ENCODE assay signal across 8 cellular contexts in genomic region chr1:204806943-204807624, GRCh38.
DNase-seq lines count a peak whose midpoint lies in the region; ATAC-seq and TF ChIP-seq lines count a peak whose summit lies in the region.

No MANE protein-coding gene starts in this region.

- peak overlapping the region; percentile 50 for H3K9ac ChIP-seq in DND-41 (ENCODE audit: low read depth, low read length)
- H3K9ac ChIP-seq in H9 (ENCODE audit: extremely low read depth, insufficient read length, low read length) = no peak overlapping the region
- peak overlapping the region; percentile 64 for H3K9ac ChIP-seq in neural cell (ENCODE audit: low read length)

- H3K27ac Mint-ChIP-seq in H9 = peak overlapping the region in 2 of 3 experiments; percentile 75 to 95; a peak in 5 of 7 replicates

- H2BK15ac ChIP-seq in H9 (ENCODE audit: low read depth, low read length) = no peak overlapping the region

- no peak overlapping the region for H3K56ac ChIP-seq in H9 (ENCODE audit: insufficient read length, low read depth, low read length)

- H3K36me3 Mint-ChIP-seq in H9 (ENCODE audit: insufficient read depth in 1 of 3, low read depth in 3 of 3) = no peaks in the 10 kb centered on the region

- WGBS in H9 (ENCODE audit: extremely low coverage, insufficient read length, low lambda C conversion rate) = no CpG with 5 or more reads among the region's 22 CpGs

- H3K4me3 Mint-ChIP-seq in H9 = peak overlapping the region; percentile 85 to 90

- H3K27ac ChIP-seq in DND-41 (ENCODE audit: low read length) (no peak overlapping the region), H9 (ENCODE audit: insufficient read length, low read depth, low read length) (no peak overlapping the region), neural cell (ENCODE audit: low read length) (no peak overlapping the region)

- H3K14ac ChIP-seq in H9 (ENCODE audit: insufficient read depth, low read length) = no peak overlapping the region

- TF ChIP-seq RAD21 in neural cell (conservative IDR thresholded peaks at IDR 0.05) = peak; percentile 100

- DNase-seq in DND-41 (peak; percentile 87), H9 (peak; percentile 92), LoVo (ENCODE audit: low spot score) (peak; percentile 83), RPMI8226 (peak; percentile 92), fibroblast of villous mesenchyme (ENCODE audit: low read depth) (peak; percentile 63)
- peak; percentile 67 for DNase-seq in activated T-helper 9 cell treated with anti-CD3 and anti-CD28 coated beads, Interleukin-2, amount 50 U/mL, for 16 hours (ENCODE audit: low read depth)
- DNase-seq in stimulated activated naive CD8-positive, alpha-beta T cell treated with anti-CD3 and anti-CD28 coated beads, Interleukin-15, Interleukin-2, amounts not matched to agents 100 U/mL and 50 U/mL, for 24 hours = peak; percentile 88

- H4K91ac ChIP-seq in H9 (ENCODE audit: insufficient read length, low read depth, low read length) = no peak overlapping the region

- no peaks in the 10 kb centered on the region; a peak in 1 of 5 replicates for H3K9me3 Mint-ChIP-seq in H9

- H4K20me1 ChIP-seq in DND-41 (ENCODE audit: insufficient read depth, low read length) (no peaks in the 10 kb centered on the region), H9 (ENCODE audit: control insufficient read depth, insufficient read depth, insufficient read length) (no peaks in the 10 kb centered on the region), neural cell (ENCODE audit: insufficient read depth) (no peaks in the 10 kb centered on the region)

- no peak overlapping the region for H2AK5ac ChIP-seq in H9 (ENCODE audit: insufficient read length, low read length)

- TF ChIP-seq CTCF in DND-41 (IDR thresholded peaks at IDR 0.05; ENCODE audit: borderline replicate concordance, extremely low read depth, low read length, poor library complexity, severe bottlenecking) = peak; percentile 89
- peak; percentile 100 for TF ChIP-seq CTCF in H9 (conservative IDR thresholded peaks at IDR 0.05)
- peak; percentile 98 for TF ChIP-seq CTCF in fibroblast of villous mesenchyme (IDR thresholded peaks at IDR 0.05; ENCODE audit: insufficient read depth, low read depth, low read length)
- peak; percentile 100 for TF ChIP-seq CTCF in neural cell (IDR thresholded peaks at IDR 0.05; ENCODE audit: poor library complexity, severe bottlenecking)

- no peaks in the 10 kb centered on the region for H3K79me2 ChIP-seq in DND-41 (ENCODE audit: insufficient read depth, low read length)
- no peaks in the 10 kb centered on the region for H3K79me2 ChIP-seq in H9 (ENCODE audit: insufficient read depth, low read length)
- H3K79me2 ChIP-seq in neural cell (replicated peaks; ENCODE audit: insufficient read depth, low read length) = no peaks in the 10 kb centered on the region

- H3K18ac ChIP-seq in H9 (ENCODE audit: insufficient read length, low read depth, low read length) = no peak overlapping the region

- no peak overlapping the region for H4K5ac ChIP-seq in H9 (ENCODE audit: insufficient read length, low read depth, low read length)

- H2BK12ac ChIP-seq in H9 (ENCODE audit: insufficient read length, low read depth, low read length) = no peak overlapping the region

- peaks cover 7 to 8% of the 10 kb centered on the region in 2 experiments for H3K4me1 Mint-ChIP-seq in H9

- H3T11ph ChIP-seq in H9 (ENCODE audit: low read length) = no peak overlapping the region

- H2BK120ac ChIP-seq in H9 (ENCODE audit: low read depth, low read length, poor library complexity, severe bottlenecking) = no peak overlapping the region

- TF ChIP-seq EP300 in neural cell (conservative IDR thresholded peaks at IDR 0.05; ENCODE audit: poor library complexity, severe bottlenecking) = peak; percentile 34

- no peak overlapping the region for H4K8ac ChIP-seq in H9 (replicated peaks; ENCODE audit: insufficient read length, low read depth, low read length)

- peak; percentile 94 for ATAC-seq in DND-41 (ENCODE audit: insufficient read depth, low read depth)
- peak; percentile 93 for ATAC-seq in stimulated activated naive CD8-positive, alpha-beta T cell treated with anti-CD3 and anti-CD28 coated beads, Interleukin-15, Interleukin-2, amounts not matched to agents 100 U/mL and 50 U/mL, for 24 hours

- peak overlapping the region; percentile 94 for H3K4me2 ChIP-seq in DND-41 (ENCODE audit: insufficient read depth, low read length)
- H3K4me2 ChIP-seq in H9 (ENCODE audit: insufficient read depth, insufficient read length, low read length) = peak overlapping the region; percentile 7
- H3K4me2 ChIP-seq in neural cell (ENCODE audit: low read length) = no peak overlapping the region

- H3K4me3 ChIP-seq in DND-41 (ENCODE audit: low read depth in 1 of 2, low read length in 2 of 2) (peak overlapping the region in 1 of 2 experiments; percentile 66; a peak in 3 of 4 replicates), fibroblast of villous mesenchyme (ENCODE audit: low read depth, low read length) (peak overlapping the region; percentile 53), neural cell (ENCODE audit: low read length) (peak overlapping the region; percentile 73)

- H2BK20ac ChIP-seq in H9 (ENCODE audit: low read depth, low read length, poor library complexity, severe bottlenecking) = no peak overlapping the region

- H3K27me3 Mint-ChIP-seq in H9 (ENCODE audit: low read depth) = peaks cover 19% of the 10 kb centered on the region

- H3K23ac ChIP-seq in H9 (ENCODE audit: insufficient read length, low read depth, low read length) = no peak overlapping the region

- no peak overlapping the region for H2BK5ac ChIP-seq in H9 (ENCODE audit: insufficient read length, low read length)

- no peaks in the 10 kb centered on the region for H3K27me3 ChIP-seq in DND-41 (ENCODE audit: insufficient read depth, low read length, poor library complexity)
- H3K27me3 ChIP-seq in H9 (ENCODE audit: insufficient read depth, low read length) = no peaks in the 10 kb centered on the region
- no peaks in the 10 kb centered on the region for H3K27me3 ChIP-seq in neural cell (ENCODE audit: insufficient read depth, low read depth, low read length)

- no peak overlapping the region for H3K4ac ChIP-seq in H9 (ENCODE audit: low read depth, low read length)

- H3K36me3 ChIP-seq in DND-41 (ENCODE audit: insufficient read depth, low read length) = no peaks in the 10 kb centered on the region
- H3K36me3 ChIP-seq in neural cell (ENCODE audit: insufficient read depth, low read length) = no peaks in the 10 kb centered on the region

- H3K9me3 ChIP-seq in DND-41 (ENCODE audit: insufficient read depth, low read length, severe bottlenecking) = no peaks in the 10 kb centered on the region
- no peaks in the 10 kb centered on the region for H3K9me3 ChIP-seq in H9 (ENCODE audit: control insufficient read depth, low read depth, low read length)
- H3K9me3 ChIP-seq in neural cell (ENCODE audit: low read length) = no peaks in the 10 kb centered on the region

- peaks cover 3% of the 10 kb centered on the region for H3F3A ChIP-seq in neural cell (ENCODE audit: insufficient read depth, low read length, poor library complexity, severe bottlenecking)

- peaks cover 13% of the 10 kb centered on the region for H3K4me1 ChIP-seq in DND-41 (ENCODE audit: insufficient read depth, low read length)
- H3K4me1 ChIP-seq in H9 (ENCODE audit: insufficient read depth, low read length) = no peaks in the 10 kb centered on the region

- H3K9me2 ChIP-seq in neural cell (ENCODE audit: insufficient read depth, low read length) = no peaks in the 10 kb centered on the region

- H2AFZ ChIP-seq in DND-41 (ENCODE audit: low read depth, low read length) (peak overlapping the region; percentile 83), H9 (ENCODE audit: low read length) (no peak overlapping the region), neural cell (ENCODE audit: low read depth, low read length) (peak overlapping the region; percentile 48)

- H3K79me1 ChIP-seq in H9 (ENCODE audit: insufficient read depth, low read depth, low read length, poor library complexity, severe bottlenecking) = no peaks in the 10 kb centered on the region

- no peaks in the 10 kb centered on the region for H3K23me2 ChIP-seq in H9 (ENCODE audit: insufficient read length, low read depth, low read length, poor library complexity, severe bottlenecking)

TF ChIP-seq in neural cell, 6 proteins besides CTCF, POLR2A, EP300 and RAD21:
- TF ChIP-seq SMC3 (conservative IDR thresholded peaks at IDR 0.05; ENCODE audit: poor library complexity) (peak; percentile 100), EZH2 (IDR thresholded peaks at IDR 0.05; ENCODE audit: borderline replicate concordance, insufficient read depth, low read length, poor library complexity, severe bottlenecking) (no peak), MXI1 (conservative IDR thresholded peaks at IDR 0.05; ENCODE audit: poor library complexity, severe bottlenecking) (peak; percentile 74)
- TF ChIP-seq, protein P1, sequence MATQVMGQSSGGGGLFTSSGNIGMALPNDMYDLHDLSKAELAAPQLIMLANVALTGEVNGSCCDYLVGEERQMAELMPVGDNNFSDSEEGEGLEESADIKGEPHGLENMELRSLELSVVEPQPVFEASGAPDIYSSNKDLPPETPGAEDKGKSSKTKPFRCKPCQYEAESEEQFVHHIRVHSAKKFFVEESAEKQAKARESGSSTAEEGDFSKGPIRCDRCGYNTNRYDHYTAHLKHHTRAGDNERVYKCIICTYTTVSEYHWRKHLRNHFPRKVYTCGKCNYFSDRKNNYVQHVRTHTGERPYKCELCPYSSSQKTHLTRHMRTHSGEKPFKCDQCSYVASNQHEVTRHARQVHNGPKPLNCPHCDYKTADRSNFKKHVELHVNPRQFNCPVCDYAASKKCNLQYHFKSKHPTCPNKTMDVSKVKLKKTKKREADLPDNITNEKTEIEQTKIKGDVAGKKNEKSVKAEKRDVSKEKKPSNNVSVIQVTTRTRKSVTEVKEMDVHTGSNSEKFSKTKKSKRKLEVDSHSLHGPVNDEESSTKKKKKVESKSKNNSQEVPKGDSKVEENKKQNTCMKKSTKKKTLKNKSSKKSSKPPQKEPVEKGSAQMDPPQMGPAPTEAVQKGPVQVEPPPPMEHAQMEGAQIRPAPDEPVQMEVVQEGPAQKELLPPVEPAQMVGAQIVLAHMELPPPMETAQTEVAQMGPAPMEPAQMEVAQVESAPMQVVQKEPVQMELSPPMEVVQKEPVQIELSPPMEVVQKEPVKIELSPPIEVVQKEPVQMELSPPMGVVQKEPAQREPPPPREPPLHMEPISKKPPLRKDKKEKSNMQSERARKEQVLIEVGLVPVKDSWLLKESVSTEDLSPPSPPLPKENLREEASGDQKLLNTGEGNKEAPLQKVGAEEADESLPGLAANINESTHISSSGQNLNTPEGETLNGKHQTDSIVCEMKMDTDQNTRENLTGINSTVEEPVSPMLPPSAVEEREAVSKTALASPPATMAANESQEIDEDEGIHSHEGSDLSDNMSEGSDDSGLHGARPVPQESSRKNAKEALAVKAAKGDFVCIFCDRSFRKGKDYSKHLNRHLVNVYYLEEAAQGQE (IDR thresholded peaks at IDR 0.05; ENCODE audit: borderline replicate concordance) = no peak
TF ChIP-seq in neural cell: peak in this region for 2.
